In the genomic region with DNA sequence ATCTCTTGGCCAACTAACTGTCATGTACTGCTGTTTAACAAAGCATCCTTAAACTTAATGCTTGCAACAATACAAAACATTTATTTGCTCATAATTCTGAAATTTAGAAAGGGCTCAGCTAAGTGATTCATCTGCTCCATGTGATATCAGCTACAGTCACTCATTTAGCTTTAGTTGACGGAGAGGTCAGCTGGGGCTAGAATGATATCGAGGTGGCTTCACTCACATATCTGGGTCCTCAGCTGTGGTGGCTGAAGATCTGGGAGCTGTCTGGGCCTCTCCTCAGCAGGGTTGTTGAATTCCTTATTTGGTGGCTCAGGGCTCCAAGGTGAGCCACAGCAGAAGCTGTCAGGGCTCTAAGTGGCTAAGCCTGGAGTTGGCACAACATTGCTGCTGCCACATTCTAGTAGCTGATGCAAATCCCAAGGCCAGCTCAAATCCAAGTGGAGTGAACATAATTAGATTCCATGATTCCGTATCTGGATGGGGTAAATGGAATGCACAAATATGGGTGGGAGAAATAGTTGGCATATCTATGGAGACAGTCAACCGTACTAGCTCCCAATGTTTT, we compare ENCODE assay signal across 1 cellular context.
A peak's percentile ranks its signal among the peaks of the same experiment; 100 is the strongest.
TF ChIP-seq lines count a peak whose summit lies in the region.

No MANE protein-coding gene starts in this region.

TF ChIP-seq in K562, 482 proteins besides CTCF, POLR2A, EP300 and RAD21 (continued from another document):
- TF ChIP-seq, protein P1, sequence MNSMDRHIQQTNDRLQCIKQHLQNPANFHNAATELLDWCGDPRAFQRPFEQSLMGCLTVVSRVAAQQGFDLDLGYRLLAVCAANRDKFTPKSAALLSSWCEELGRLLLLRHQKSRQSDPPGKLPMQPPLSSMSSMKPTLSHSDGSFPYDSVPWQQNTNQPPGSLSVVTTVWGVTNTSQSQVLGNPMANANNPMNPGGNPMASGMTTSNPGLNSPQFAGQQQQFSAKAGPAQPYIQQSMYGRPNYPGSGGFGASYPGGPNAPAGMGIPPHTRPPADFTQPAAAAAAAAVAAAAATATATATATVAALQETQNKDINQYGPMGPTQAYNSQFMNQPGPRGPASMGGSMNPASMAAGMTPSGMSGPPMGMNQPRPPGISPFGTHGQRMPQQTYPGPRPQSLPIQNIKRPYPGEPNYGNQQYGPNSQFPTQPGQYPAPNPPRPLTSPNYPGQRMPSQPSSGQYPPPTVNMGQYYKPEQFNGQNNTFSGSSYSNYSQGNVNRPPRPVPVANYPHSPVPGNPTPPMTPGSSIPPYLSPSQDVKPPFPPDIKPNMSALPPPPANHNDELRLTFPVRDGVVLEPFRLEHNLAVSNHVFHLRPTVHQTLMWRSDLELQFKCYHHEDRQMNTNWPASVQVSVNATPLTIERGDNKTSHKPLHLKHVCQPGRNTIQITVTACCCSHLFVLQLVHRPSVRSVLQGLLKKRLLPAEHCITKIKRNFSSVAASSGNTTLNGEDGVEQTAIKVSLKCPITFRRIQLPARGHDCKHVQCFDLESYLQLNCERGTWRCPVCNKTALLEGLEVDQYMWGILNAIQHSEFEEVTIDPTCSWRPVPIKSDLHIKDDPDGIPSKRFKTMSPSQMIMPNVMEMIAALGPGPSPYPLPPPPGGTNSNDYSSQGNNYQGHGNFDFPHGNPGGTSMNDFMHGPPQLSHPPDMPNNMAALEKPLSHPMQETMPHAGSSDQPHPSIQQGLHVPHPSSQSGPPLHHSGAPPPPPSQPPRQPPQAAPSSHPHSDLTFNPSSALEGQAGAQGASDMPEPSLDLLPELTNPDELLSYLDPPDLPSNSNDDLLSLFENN (IDR thresholded peaks at IDR 0.05; ENCODE audit: low read depth in 2 of 2, low read length in 2 of 2), result peak in 1 of 2 experiments; percentile 77; a peak in 2 of 4 replicates
- no peak for TF ChIP-seq HSF4 (CRISPR knock-in tag; IDR thresholded peaks at IDR 0.05; ENCODE audit: borderline replicate concordance)
- TF ChIP-seq, protein P2, sequence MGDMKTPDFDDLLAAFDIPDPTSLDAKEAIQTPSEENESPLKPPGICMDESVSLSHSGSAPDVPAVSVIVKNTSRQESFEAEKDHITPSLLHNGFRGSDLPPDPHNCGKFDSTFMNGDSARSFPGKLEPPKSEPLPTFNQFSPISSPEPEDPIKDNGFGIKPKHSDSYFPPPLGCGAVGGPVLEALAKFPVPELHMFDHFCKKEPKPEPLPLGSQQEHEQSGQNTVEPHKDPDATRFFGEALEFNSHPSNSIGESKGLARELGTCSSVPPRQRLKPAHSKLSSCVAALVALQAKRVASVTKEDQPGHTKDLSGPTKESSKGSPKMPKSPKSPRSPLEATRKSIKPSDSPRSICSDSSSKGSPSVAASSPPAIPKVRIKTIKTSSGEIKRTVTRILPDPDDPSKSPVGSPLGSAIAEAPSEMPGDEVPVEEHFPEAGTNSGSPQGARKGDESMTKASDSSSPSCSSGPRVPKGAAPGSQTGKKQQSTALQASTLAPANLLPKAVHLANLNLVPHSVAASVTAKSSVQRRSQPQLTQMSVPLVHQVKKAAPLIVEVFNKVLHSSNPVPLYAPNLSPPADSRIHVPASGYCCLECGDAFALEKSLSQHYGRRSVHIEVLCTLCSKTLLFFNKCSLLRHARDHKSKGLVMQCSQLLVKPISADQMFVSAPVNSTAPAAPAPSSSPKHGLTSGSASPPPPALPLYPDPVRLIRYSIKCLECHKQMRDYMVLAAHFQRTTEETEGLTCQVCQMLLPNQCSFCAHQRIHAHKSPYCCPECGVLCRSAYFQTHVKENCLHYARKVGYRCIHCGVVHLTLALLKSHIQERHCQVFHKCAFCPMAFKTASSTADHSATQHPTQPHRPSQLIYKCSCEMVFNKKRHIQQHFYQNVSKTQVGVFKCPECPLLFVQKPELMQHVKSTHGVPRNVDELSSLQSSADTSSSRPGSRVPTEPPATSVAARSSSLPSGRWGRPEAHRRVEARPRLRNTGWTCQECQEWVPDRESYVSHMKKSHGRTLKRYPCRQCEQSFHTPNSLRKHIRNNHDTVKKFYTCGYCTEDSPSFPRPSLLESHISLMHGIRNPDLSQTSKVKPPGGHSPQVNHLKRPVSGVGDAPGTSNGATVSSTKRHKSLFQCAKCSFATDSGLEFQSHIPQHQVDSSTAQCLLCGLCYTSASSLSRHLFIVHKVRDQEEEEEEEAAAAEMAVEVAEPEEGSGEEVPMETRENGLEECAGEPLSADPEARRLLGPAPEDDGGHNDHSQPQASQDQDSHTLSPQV (IDR thresholded peaks at IDR 0.05), result 0 out of 2 replicates have a peak, but pooled peaks have one; percentile 78
- no peak for TF ChIP-seq ZNF140 (CRISPR knock-in tag; IDR thresholded peaks at IDR 0.05)
- peak; percentile 92 for TF ChIP-seq NCOR1 (IDR thresholded peaks at IDR 0.05)
- TF ChIP-seq TEAD4 (IDR thresholded peaks at IDR 0.05; ENCODE audit: low read length), result peak; percentile 90
- no peak for TF ChIP-seq TEAD4 (CRISPR knock-in tag; IDR thresholded peaks at IDR 0.05; ENCODE audit: borderline replicate concordance)
- TF ChIP-seq TBL1XR1 (IDR thresholded peaks at IDR 0.05; ENCODE audit: low read length in 2 of 2), result peak; percentile 67 to 77; a peak in 1 of 4 replicates
- TF ChIP-seq, protein P3, sequence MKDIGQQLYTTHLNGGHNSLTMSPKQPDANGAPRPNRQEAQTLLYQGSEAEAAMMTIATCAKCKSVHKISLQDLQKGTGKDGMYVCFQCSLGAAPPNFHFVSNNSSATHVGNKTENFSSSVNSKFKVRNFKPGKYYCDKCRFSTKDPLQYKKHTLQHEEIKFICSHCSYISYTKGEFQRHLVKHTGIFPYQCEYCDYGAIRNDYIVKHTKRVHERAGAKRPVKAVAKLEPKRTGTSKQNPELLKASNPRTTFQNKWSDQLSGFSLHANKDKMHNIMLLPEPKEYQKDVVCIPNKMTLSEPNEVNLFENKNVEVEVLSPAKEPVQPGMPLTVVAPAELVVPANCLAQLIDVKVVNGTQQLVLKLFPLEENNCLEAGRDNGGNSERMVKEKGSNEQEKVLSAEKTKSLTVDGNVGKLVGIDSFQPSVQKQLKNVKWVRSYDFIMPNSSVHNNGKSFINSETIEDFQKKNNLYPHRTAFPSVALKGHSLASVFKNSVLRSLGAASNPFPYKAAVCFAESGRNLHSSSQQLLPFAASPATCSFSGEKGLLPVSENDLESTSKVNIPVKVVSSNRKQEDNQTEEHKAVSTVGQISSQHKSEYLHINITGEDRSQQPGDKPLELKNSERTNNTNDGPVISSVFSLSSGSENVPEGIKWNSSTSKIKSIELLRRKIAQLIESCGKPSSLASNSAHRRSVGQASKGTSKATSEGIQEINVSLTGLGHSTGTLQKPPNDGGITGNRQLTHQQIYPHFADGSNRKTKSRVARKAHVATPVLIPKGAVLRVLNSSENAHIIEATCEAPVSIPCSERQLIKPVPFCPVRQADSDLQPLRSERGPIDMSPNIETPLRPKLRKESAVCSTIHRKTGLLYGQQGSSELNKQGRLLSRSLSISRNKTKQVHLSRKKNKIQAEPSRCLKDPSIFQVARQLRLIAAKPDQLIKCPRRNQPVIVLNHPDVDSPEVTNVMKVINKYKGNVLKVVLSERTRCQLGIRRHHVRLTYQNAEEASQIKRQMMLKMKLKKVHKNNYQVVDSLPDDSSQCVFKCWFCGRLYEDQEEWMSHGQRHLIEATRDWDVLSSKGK (CRISPR knock-in tag; IDR thresholded peaks at IDR 0.05), result no peak
- TF ChIP-seq SMARCE1 (IDR thresholded peaks at IDR 0.05), result peak; percentile 81
- no peak for TF ChIP-seq PHF21A (IDR thresholded peaks at IDR 0.05; ENCODE audit: borderline replicate concordance, low read depth)
- 0 out of 2 replicates have a peak, but pooled peaks have one; percentile 14 for TF ChIP-seq BACH1 (tag; IDR thresholded peaks at IDR 0.05)
- TF ChIP-seq ZNF197 (CRISPR knock-in tag; IDR thresholded peaks at IDR 0.05; ENCODE audit: low read depth), result no peak
- no peak for TF ChIP-seq NR4A1 (CRISPR knock-in tag; IDR thresholded peaks at IDR 0.05)
- no peak for TF ChIP-seq NR4A1 (tag; IDR thresholded peaks at IDR 0.05)
- TF ChIP-seq PCBP2 (IDR thresholded peaks at IDR 0.05; ENCODE audit: low read depth, low read length, poor library complexity, severe bottlenecking), result no peak
- no peak for TF ChIP-seq TCFL5 (CRISPR knock-in tag; conservative IDR thresholded peaks at IDR 0.05)
- TF ChIP-seq MCM2 (IDR thresholded peaks at IDR 0.05; ENCODE audit: low read depth), result no peak
- peak; percentile 38 to 89; a peak in 2 of 4 replicates for TF ChIP-seq SRF (CRISPR knock-in tag; IDR thresholded peaks at IDR 0.05)
- no peak for TF ChIP-seq ZNF586 (CRISPR knock-in tag; conservative IDR thresholded peaks at IDR 0.05)
- TF ChIP-seq ZNF224 (CRISPR knock-in tag; IDR thresholded peaks at IDR 0.05), result no peak
- TF ChIP-seq FOXM1 (IDR thresholded peaks at IDR 0.05; ENCODE audit: low read depth), result peak; percentile 70; the same call in 1 of the 2 replicates
- TF ChIP-seq FOXM1 (CRISPR knock-in tag; IDR thresholded peaks at IDR 0.05; ENCODE audit: low read depth), result no peak
- no peak for TF ChIP-seq ZBTB17 (CRISPR knock-in tag; IDR thresholded peaks at IDR 0.05)
- TF ChIP-seq SOX6 (IDR thresholded peaks at IDR 0.05), result peak; percentile 61
- no peak for TF ChIP-seq HMG20A (CRISPR knock-in tag; conservative IDR thresholded peaks at IDR 0.05)
- no peak for TF ChIP-seq ZNF143 (CRISPR knock-in tag; IDR thresholded peaks at IDR 0.05)
- TF ChIP-seq KAT2B (IDR thresholded peaks at IDR 0.05; ENCODE audit: low read depth, low read length), result no peak
- TF ChIP-seq, protein P4, sequence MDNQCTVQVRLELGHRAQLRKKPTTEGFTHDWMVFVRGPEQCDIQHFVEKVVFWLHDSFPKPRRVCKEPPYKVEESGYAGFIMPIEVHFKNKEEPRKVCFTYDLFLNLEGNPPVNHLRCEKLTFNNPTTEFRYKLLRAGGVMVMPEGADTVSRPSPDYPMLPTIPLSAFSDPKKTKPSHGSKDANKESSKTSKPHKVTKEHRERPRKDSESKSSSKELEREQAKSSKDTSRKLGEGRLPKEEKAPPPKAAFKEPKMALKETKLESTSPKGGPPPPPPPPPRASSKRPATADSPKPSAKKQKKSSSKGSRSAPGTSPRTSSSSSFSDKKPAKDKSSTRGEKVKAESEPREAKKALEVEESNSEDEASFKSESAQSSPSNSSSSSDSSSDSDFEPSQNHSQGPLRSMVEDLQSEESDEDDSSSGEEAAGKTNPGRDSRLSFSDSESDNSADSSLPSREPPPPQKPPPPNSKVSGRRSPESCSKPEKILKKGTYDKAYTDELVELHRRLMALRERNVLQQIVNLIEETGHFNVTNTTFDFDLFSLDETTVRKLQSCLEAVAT (IDR thresholded peaks at IDR 0.05), result no peak
- 0 out of 2 replicates have a peak, but pooled peaks have one; percentile 59 for TF ChIP-seq HDAC2 (IDR thresholded peaks at IDR 0.05)
- no peak for TF ChIP-seq XRCC5 (IDR thresholded peaks at IDR 0.05; ENCODE audit: low read depth, low read length)
- no peak for TF ChIP-seq TAF15 (IDR thresholded peaks at IDR 0.05; ENCODE audit: low read depth, low read length)
- no peak for TF ChIP-seq GABPA (tag; conservative IDR thresholded peaks at IDR 0.05; ENCODE audit: low read depth)
- TF ChIP-seq CBX8 (IDR thresholded peaks at IDR 0.05; ENCODE audit: borderline replicate concordance, extremely low read depth, low read depth, low read length, poor library complexity, severe bottlenecking), result no peak
- peak; percentile 89 for TF ChIP-seq DPF2 (IDR thresholded peaks at IDR 0.05)
- TF ChIP-seq ZNF589 (CRISPR knock-in tag; IDR thresholded peaks at IDR 0.05; ENCODE audit: low read depth), result 0 out of 2 replicates have a peak, but pooled peaks have one; percentile 58
